1 cellular context compared by ENCODE assay signal in genomic region chr7:155380221-155380861, GRCh38.
TF ChIP-seq lines count a peak whose summit lies in the region.

No MANE protein-coding gene starts in this region.

TF ChIP-seq in HCT116, 20 proteins besides CTCF, POLR2A, EP300 and RAD21 (continued from another document):
- TF ChIP-seq, protein P1, sequence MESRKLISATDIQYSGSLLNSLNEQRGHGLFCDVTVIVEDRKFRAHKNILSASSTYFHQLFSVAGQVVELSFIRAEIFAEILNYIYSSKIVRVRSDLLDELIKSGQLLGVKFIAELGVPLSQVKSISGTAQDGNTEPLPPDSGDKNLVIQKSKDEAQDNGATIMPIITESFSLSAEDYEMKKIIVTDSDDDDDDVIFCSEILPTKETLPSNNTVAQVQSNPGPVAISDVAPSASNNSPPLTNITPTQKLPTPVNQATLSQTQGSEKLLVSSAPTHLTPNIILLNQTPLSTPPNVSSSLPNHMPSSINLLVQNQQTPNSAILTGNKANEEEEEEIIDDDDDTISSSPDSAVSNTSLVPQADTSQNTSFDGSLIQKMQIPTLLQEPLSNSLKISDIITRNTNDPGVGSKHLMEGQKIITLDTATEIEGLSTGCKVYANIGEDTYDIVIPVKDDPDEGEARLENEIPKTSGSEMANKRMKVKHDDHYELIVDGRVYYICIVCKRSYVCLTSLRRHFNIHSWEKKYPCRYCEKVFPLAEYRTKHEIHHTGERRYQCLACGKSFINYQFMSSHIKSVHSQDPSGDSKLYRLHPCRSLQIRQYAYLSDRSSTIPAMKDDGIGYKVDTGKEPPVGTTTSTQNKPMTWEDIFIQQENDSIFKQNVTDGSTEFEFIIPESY (IDR thresholded peaks at IDR 0.05; ENCODE audit: extremely low read depth, insufficient replicate concordance, low read length): no peak
- TF ChIP-seq ZFX (IDR thresholded peaks at IDR 0.05) (no peak), YY1 (IDR thresholded peaks at IDR 0.05; ENCODE audit: extremely low read depth, insufficient replicate concordance, low read depth, low read length) (no peak), CBX3 (IDR thresholded peaks at IDR 0.05; ENCODE audit: low read depth) (no peak), TCF7L2 (IDR thresholded peaks at IDR 0.05; ENCODE audit: borderline replicate concordance, extremely low read depth, insufficient read depth, insufficient read length) (no peak)
